In genomic region chr16:2757344-2757743, GRCh38 we compare ENCODE assay signal across 1 cellular context.
TF ChIP-seq lines count a peak whose summit lies in the region.

No MANE protein-coding gene starts in this region.

TF ChIP-seq in HepG2, 621 proteins besides CTCF, POLR2A, EP300 and RAD21:
- TF ChIP-seq ZSCAN22 (CRISPR knock-in tag; IDR thresholded peaks at IDR 0.05) (no peak), RBM22 (optimal IDR thresholded peaks at IDR 0.05; ENCODE audit: low read length) (peak; percentile 37)
TF ChIP-seq in HepG2: peak in this region for 1.
